In the genomic region with DNA sequence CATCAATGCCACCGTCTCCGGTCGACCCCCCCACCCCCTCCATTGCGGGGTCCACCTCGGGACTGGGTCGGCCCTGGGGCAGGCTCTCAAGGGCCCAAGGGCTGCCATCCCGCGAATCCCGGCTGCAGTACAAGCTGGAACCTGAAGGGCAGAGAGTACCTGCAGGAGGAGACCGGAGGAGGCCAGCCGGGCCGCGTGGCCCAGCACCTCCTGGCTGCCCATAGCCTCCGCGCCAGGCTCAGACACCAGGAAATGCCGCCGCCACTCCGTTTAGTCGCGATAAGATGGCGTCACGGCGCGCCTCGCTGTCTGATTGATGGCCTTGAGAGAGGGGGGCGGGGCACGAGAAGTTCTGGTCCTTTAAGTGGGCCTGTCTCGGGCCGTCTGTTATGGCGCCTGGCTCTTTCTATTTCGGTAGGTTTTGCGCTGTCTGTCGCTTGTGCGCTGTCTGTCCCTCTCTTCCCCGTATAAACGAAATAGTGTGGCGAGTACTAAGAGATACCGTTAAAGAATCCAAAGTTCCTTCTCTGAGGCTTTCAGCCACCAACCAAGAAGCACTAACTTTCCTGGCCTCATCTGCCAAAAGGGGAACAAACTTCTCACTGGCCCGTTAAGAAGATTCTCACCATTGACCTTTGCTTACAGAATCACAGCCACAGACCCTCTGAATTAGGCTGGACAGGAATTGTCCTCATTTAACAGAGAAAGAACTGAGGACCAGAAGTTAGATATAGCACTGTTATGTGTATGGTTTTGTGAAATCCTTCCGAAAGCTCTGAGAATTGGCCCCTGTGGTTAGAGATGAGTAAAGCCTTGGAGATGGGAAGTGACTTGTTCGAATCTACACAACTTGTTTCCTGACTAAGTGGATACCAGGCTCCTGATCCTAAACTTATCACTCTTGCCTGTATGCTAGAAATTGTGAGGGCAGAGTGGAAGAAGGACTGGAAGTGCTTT, we compare ENCODE assay signal across 8 cellular contexts. TPM values are rescaled to one million over a fixed set of nuclear protein-coding genes. Genes with fewer than 3 reads are reported as not detected.
DNase-seq lines count a peak whose midpoint lies in the region; ATAC-seq and TF ChIP-seq lines count a peak whose summit lies in the region.

A gene with protein sequence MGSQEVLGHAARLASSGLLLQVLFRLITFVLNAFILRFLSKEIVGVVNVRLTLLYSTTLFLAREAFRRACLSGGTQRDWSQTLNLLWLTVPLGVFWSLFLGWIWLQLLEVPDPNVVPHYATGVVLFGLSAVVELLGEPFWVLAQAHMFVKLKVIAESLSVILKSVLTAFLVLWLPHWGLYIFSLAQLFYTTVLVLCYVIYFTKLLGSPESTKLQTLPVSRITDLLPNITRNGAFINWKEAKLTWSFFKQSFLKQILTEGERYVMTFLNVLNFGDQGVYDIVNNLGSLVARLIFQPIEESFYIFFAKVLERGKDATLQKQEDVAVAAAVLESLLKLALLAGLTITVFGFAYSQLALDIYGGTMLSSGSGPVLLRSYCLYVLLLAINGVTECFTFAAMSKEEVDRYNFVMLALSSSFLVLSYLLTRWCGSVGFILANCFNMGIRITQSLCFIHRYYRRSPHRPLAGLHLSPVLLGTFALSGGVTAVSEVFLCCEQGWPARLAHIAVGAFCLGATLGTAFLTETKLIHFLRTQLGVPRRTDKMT (minus strand): TSS at position 257 of the 957 bp plus-strand sequence. CDS start 35 bp downstream, at position 222.

- peak within 1 kb of the TSS; percentile 95 for H3K4me3 ChIP-seq in fibroblast of the aortic adventitia (ENCODE audit: low read depth, low read length)

- peaks cover 20% of the 10 kb centered on the region for H3K4me1 Mint-ChIP-seq in nephron

- no peaks in the 10 kb centered on the region for H3K9me3 Mint-ChIP-seq in nephron

- H3K4me3 Mint-ChIP-seq in nephron = peak within 1 kb of the TSS; percentile 87 to 92 (median 89)

- TF ChIP-seq CTCF in fibroblast of the aortic adventitia (IDR thresholded peaks at IDR 0.05; ENCODE audit: insufficient read depth, low read length) (peak; percentile 14), nephron (IDR thresholded peaks at IDR 0.05; ENCODE audit: unreplicated experiment in 3 of 3) (no peak)

- H3K36me3 Mint-ChIP-seq in nephron (ENCODE audit: low read depth) = no peaks in the 10 kb centered on the region

- H3K27ac Mint-ChIP-seq in nephron = peak within 1 kb of the TSS; percentile 96 to 98 (median 98)

- peak; percentile 94 for ATAC-seq in stimulated activated naive CD8-positive, alpha-beta T cell treated with anti-CD3 and anti-CD28 coated beads, Interleukin-15, Interleukin-2, amounts not matched to agents 100 U/mL and 50 U/mL, for 24 hours

- no peaks in the 10 kb centered on the region for H3K27me3 Mint-ChIP-seq in nephron (ENCODE audit: low read depth)

- peak; percentile 97 for DNase-seq in Daoy (ENCODE audit: low read depth)
- peak; percentile 89 for DNase-seq in H4 (ENCODE audit: low spot score)
- peak; percentile 92 for DNase-seq in M059J (ENCODE audit: low read depth)
- peak; percentile 86 for DNase-seq in SHP77 treated with DMSO at 0.1 percent for 48 hours (lab: John Stamatoyannopoulos, UW)
- DNase-seq in activated effector memory CD4-positive, alpha-beta T cell treated with anti-CD3 and anti-CD28 coated beads, Interleukin-2, amount 50 U/mL, for 16 hours = peak; percentile 99
- DNase-seq in fibroblast of the aortic adventitia (ENCODE audit: low read depth) = peak; percentile 95
- peak; percentile 99 for DNase-seq in stimulated activated naive CD8-positive, alpha-beta T cell treated with anti-CD3 and anti-CD28 coated beads, Interleukin-15, Interleukin-2, amounts not matched to agents 100 U/mL and 50 U/mL, for 24 hours

RNA-seq across cellular contexts. Expression of the gene that starts here (rescaled TPM):
- total RNA-seq in Daoy (2014; rRNA removed; shearing (Covaris generic)) = 7.1 and 12.3 TPM in 2 replicates
- total RNA-seq in H4 (2014; rRNA removed; shearing (Covaris generic)) = 6.2 and 16.5 TPM in 2 replicates
- 12.8 and 15.1 TPM in 2 replicates for total RNA-seq in M059J (2014; rRNA removed; shearing (Covaris generic))
- 13.9 and 15.4 TPM in 2 replicates for total RNA-seq in fibroblast of the aortic adventitia (ENCODE audit: low replicate concordance)

Comparison
In these comparisons a context has a peak if more than half of its experiments do, and no peak if none do; other contexts are left out.
1. Peak in every context shown above with its lines: DNase-seq, ATAC-seq and H3K4me3 ChIP-seq.